8 cellular contexts compared by ENCODE assay signal in genomic region chr14:89304972-89305703, GRCh38.
DNase-seq lines count a peak whose midpoint lies in the region; ATAC-seq lines count a peak whose summit lies in the region.

No MANE protein-coding gene starts in this region.

- peaks cover 15% of the 10 kb centered on the region for H3K4me1 ChIP-seq in right cardiac atrium (ENCODE audit: control insufficient read depth, insufficient read depth, low read length)

- 41% methylated on average over 16 of the region's 16 CpGs for WGBS in right cardiac atrium

- peaks cover 42% of the 10 kb centered on the region for H3K36me3 Mint-ChIP-seq in activated T-helper 2 cell treated with anti-CD3 and anti-CD28 coated beads, Interferon-gamma antibody, Interleukin-2, Interleukin-4, amounts not matched to agents 10 μg/mL and 5 μg/mL and 100 μg/mL, durations not matched to agents 14 hours and 24 hours and 36 hours (ENCODE audit: low read depth)

- DNase-seq in GM03348 (ENCODE audit: low spot score) (peak; percentile 64), right cardiac atrium (peak in 1 of 3 donors; percentile 43), stromal cell of bone marrow (ENCODE audit: low read depth) (peak; percentile 57), NCI-H1105 treated with DMSO at 0.1 percent for 48 hours (lab: John Stamatoyannopoulos, UW) (no peak), SKM-1 (lab: John Stamatoyannopoulos, UW; ENCODE audit: unreplicated experiment) (no peak)
- DNase-seq in activated T-helper 2 cell treated with anti-CD3 and anti-CD28 coated beads, Interferon-gamma antibody, Interleukin-2, Interleukin-4, amounts not matched to agents 10 μg/mL and 5 μg/mL and 100 μg/mL, durations not matched to agents 14 hours and 24 hours and 36 hours (ENCODE audit: low spot score), result no peak

- ATAC-seq in GM19467 (IDR thresholded peaks at IDR 0.05; ENCODE audit: unreplicated experiment), result peak; percentile 33
- peak; percentile 33 for ATAC-seq in HG03558 (IDR thresholded peaks at IDR 0.05; ENCODE audit: extremely low read depth, unreplicated experiment)
- ATAC-seq in right cardiac atrium, result peak; percentile 49 to 53

- H3K27me3 Mint-ChIP-seq in activated T-helper 2 cell treated with anti-CD3 and anti-CD28 coated beads, Interferon-gamma antibody, Interleukin-2, Interleukin-4, amounts not matched to agents 10 μg/mL and 5 μg/mL and 100 μg/mL, durations not matched to agents 14 hours and 24 hours and 36 hours (ENCODE audit: low read depth), result no peaks in the 10 kb centered on the region

- H3K4me3 ChIP-seq in right cardiac atrium (ENCODE audit: low read length), result no peak overlapping the region

- peak overlapping the region; percentile 95 for H3K27ac Mint-ChIP-seq in activated T-helper 2 cell treated with anti-CD3 and anti-CD28 coated beads, Interferon-gamma antibody, Interleukin-2, Interleukin-4, amounts not matched to agents 10 μg/mL and 5 μg/mL and 100 μg/mL, durations not matched to agents 14 hours and 24 hours and 36 hours

- H3K9me3 Mint-ChIP-seq in activated T-helper 2 cell treated with anti-CD3 and anti-CD28 coated beads, Interferon-gamma antibody, Interleukin-2, Interleukin-4, amounts not matched to agents 10 μg/mL and 5 μg/mL and 100 μg/mL, durations not matched to agents 14 hours and 24 hours and 36 hours, result no peaks in the 10 kb centered on the region

- H3K4me1 Mint-ChIP-seq in activated T-helper 2 cell treated with anti-CD3 and anti-CD28 coated beads, Interferon-gamma antibody, Interleukin-2, Interleukin-4, amounts not matched to agents 10 μg/mL and 5 μg/mL and 100 μg/mL, durations not matched to agents 14 hours and 24 hours and 36 hours (ENCODE audit: low read depth), result peaks cover 42% of the 10 kb centered on the region

- H3K4me3 Mint-ChIP-seq in activated T-helper 2 cell treated with anti-CD3 and anti-CD28 coated beads, Interferon-gamma antibody, Interleukin-2, Interleukin-4, amounts not matched to agents 10 μg/mL and 5 μg/mL and 100 μg/mL, durations not matched to agents 14 hours and 24 hours and 36 hours (ENCODE audit: low read depth), result peak overlapping the region; percentile 49

- no peaks in the 10 kb centered on the region for H3K27me3 ChIP-seq in right cardiac atrium (ENCODE audit: control insufficient read depth, insufficient read depth)

- peak overlapping the region; percentile 81 for H3K27ac ChIP-seq in right cardiac atrium (ENCODE audit: low read length)

- intact Hi-C loops in activated T-helper 2 cell treated with anti-CD3 and anti-CD28 coated beads, Interferon-gamma antibody, Interleukin-2, Interleukin-4, amounts not matched to agents 10 μg/mL and 5 μg/mL and 100 μg/mL, durations not matched to agents 14 hours and 24 hours and 36 hours (cut with micrococcal nuclease), result loop anchor here (2.0 to 5.0 kb wide), 2 partner anchors 28 to 112 kb away; partner anchors contain the start of gene FOXN3
- intact Hi-C loops in right cardiac atrium (cut with DNase I), result no loop called here

- no peaks in the 10 kb centered on the region for H3K9me3 ChIP-seq in right cardiac atrium (ENCODE audit: control insufficient read depth, low read length)

Comparison
In these comparisons a context has a peak if more than half of its experiments do, and no peak if none do; other contexts are left out.
1. DNase-seq: peak in GM03348 (single experiment) and stromal cell of bone marrow (single experiment); none in activated T-helper 2 cell treated with anti-CD3 and anti-CD28 coated beads, Interferon-gamma antibody, Interleukin-2, Interleukin-4, amounts not matched to agents 10 μg/mL and 5 μg/mL and 100 μg/mL, durations not matched to agents 14 hours and 24 hours and 36 hours (single experiment), NCI-H1105 treated with DMSO at 0.1 percent for 48 hours (single experiment) and SKM-1 (single experiment).
2. Peak in every context shown above with its lines, with median percentiles within 50 percentile points of each other: ATAC-seq.